ENCODE assay signal across 14 cellular contexts in the genomic region with DNA sequence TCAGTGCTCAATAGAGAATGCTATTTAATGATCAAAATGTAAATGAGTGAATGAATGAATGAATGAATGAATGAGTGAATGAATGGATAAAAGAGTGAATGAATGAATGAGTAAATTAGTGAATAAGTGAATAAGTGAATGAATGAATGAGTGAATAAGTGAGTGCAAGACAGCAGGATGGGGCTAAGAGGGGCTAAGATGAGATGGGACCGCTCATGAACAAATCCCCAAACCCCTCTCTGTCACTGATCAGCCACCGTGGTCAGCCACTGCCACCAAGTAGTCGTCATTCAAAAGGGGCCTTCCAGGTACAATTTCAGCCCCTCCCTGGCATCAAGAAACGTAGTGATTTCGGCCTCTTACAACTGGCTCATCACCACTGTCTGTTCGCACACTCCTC.
DNase-seq lines count a peak whose midpoint lies in the region; ATAC-seq and TF ChIP-seq lines count a peak whose summit lies in the region.
"Had no signal": no experiment of that assay in that cellular context is flagged by ENCODE, and none has a peak within 500 bp of the region (broad histone marks: within the 10 kb centered on the region; RNA-seq: fewer than 3 reads in every experiment).

No MANE protein-coding gene starts in this region.

- no peak for TF ChIP-seq POLR2A in breast epithelium (IDR thresholded peaks at IDR 0.05)

- no peaks in the 10 kb centered on the region for H3K27me3 Mint-ChIP-seq in MCF 10A (ENCODE audit: insufficient read depth, unreplicated experiment)
- H3K27me3 Mint-ChIP-seq in T-helper 2 cell treated with Interferon-gamma antibody and Interleukin-4, amounts not matched to agents 5 μg/mL and 100 μg/mL, for 36 hours (ENCODE audit: low read depth), result no peaks in the 10 kb centered on the region

- H3K36me3 ChIP-seq in breast epithelium, result no peaks in the 10 kb centered on the region
- H3K36me3 ChIP-seq in GM23248 (ENCODE audit: low read depth), result no peaks in the 10 kb centered on the region
- H3K36me3 ChIP-seq: heart right ventricle had no signal

- no TSS peak for BruUV-seq in MCF 10A (replicated peaks; lab: Mats Ljungman, UMichigan)

- intact Hi-C loops in MCF 10A (cut with micrococcal nuclease), result loop anchor here (1.0 to 10.0 kb wide), 5 partner anchors 74 to 1216 kb away; no protein-coding TSS in a partner anchor
- intact Hi-C loops in breast epithelium (cut with DNase I; ENCODE audit: low total_unique reads), result no loop called here

- no peaks in the 10 kb centered on the region for H3K9me2 ChIP-seq in GM23248 (ENCODE audit: insufficient read depth)

- no peak overlapping the region for H3K27ac Mint-ChIP-seq in MCF 10A (ENCODE audit: low read depth, unreplicated experiment)
- H3K27ac Mint-ChIP-seq in T-helper 2 cell treated with Interferon-gamma antibody and Interleukin-4, amounts not matched to agents 5 μg/mL and 100 μg/mL, for 36 hours, result peak overlapping the region; percentile 90

- H3K4me1 ChIP-seq in breast epithelium (no peaks in the 10 kb centered on the region), GM23248 (ENCODE audit: insufficient read depth) (no peaks in the 10 kb centered on the region; the same call in 1 of the 2 replicates)

- H3K27ac ChIP-seq in breast epithelium (no peak overlapping the region), caudate nucleus (ENCODE audit: low read depth, low read length) (peak overlapping the region; percentile 70), GM23248 (no peak overlapping the region)

- peaks cover 13% of the 10 kb centered on the region for H3K4me1 Mint-ChIP-seq in MCF 10A (ENCODE audit: insufficient read depth, unreplicated experiment)
- peaks cover 91% of the 10 kb centered on the region for H3K4me1 Mint-ChIP-seq in T-helper 2 cell treated with Interferon-gamma antibody and Interleukin-4, amounts not matched to agents 5 μg/mL and 100 μg/mL, for 36 hours (ENCODE audit: low read depth)

- H3K9me3 ChIP-seq in breast epithelium (no peaks in the 10 kb centered on the region), GM23248 (ENCODE audit: low read depth) (no peaks in the 10 kb centered on the region)
- H3K9me3 ChIP-seq: heart right ventricle had no signal

- in situ Hi-C loops in GM23248 (cut with MboI), result no loop called here

- ATAC-seq in HG03097 (IDR thresholded peaks at IDR 0.05; ENCODE audit: low FRiP score, unreplicated experiment), result no peak
- no peak for ATAC-seq in GM19467 (IDR thresholded peaks at IDR 0.05; ENCODE audit: unreplicated experiment)

- TF ChIP-seq CTCF in MCF 10A (IDR thresholded peaks at IDR 0.05; ENCODE audit: unreplicated experiment) (no peak), breast epithelium (IDR thresholded peaks at IDR 0.05) (no peak)

- H3K4me2 ChIP-seq in GM23248 (ENCODE audit: unreplicated experiment), result no peak overlapping the region

- H2AFZ ChIP-seq in GM23248, result no peak overlapping the region

- CTCF ChIA-PET in MCF 10A (lab: Yijun Ruan, JAX), result no interaction called here

- H4K20me1 ChIP-seq in GM23248 (ENCODE audit: insufficient read depth), result no peaks in the 10 kb centered on the region

- H3F3A ChIP-seq in GM23248 (ENCODE audit: insufficient read depth), result no peaks in the 10 kb centered on the region

- no peaks in the 10 kb centered on the region for H3K79me2 ChIP-seq in GM23248 (ENCODE audit: insufficient read depth)

- POLR2A ChIA-PET in MCF 10A (lab: Yijun Ruan, JAX), result interaction anchor here (0.6 kb wide), 1 partner anchor 1038 kb away, joined by 4 read pairs; no protein-coding TSS in a partner anchor

- DNase-seq in MCF 10A (ENCODE audit: unreplicated experiment) (no peak), breast epithelium (ENCODE audit: low spot score in 2 of 2) (no peak), caudate nucleus (lab: John Stamatoyannopoulos, UW) (no peak), GM23248 (no peak), SHP77 treated with DMSO at 0.1 percent for 48 hours (lab: John Stamatoyannopoulos, UW) (no peak)
- no peak for DNase-seq in T-helper 2 cell treated with Interferon-gamma antibody and Interleukin-4, amounts not matched to agents 5 μg/mL and 100 μg/mL, for 36 hours (ENCODE audit: low spot score)
- DNase-seq: effector CD8-positive, alpha-beta T cell; heart right ventricle; NCI-H1436 treated with DMSO at 0.1 percent for 48 hours; NK-92 treated with Interleukin-12 subunit alpha and Interleukin-12 subunit beta, amount 100 ng/mL, for 24 hours; SIG-M5; T1000 had no signal

- H3K4me3 Mint-ChIP-seq in MCF 10A (ENCODE audit: unreplicated experiment), result peak overlapping the region; percentile 72
- H3K4me3 Mint-ChIP-seq in T-helper 2 cell treated with Interferon-gamma antibody and Interleukin-4, amounts not matched to agents 5 μg/mL and 100 μg/mL, for 36 hours, result peak overlapping the region; percentile 86

- H3K36me3 Mint-ChIP-seq in MCF 10A (ENCODE audit: insufficient read depth, unreplicated experiment), result no peaks in the 10 kb centered on the region
- peaks cover 59% of the 10 kb centered on the region for H3K36me3 Mint-ChIP-seq in T-helper 2 cell treated with Interferon-gamma antibody and Interleukin-4, amounts not matched to agents 5 μg/mL and 100 μg/mL, for 36 hours (ENCODE audit: low read depth)

- H3K27me3 ChIP-seq in breast epithelium (no peaks in the 10 kb centered on the region), GM23248 (replicated peaks; ENCODE audit: insufficient read depth) (peaks cover 23% of the 10 kb centered on the region; the same call in 1 of the 2 replicates)

- H3K9me3 Mint-ChIP-seq in MCF 10A (ENCODE audit: unreplicated experiment), result no peaks in the 10 kb centered on the region
- H3K9me3 Mint-ChIP-seq in T-helper 2 cell treated with Interferon-gamma antibody and Interleukin-4, amounts not matched to agents 5 μg/mL and 100 μg/mL, for 36 hours, result no peaks in the 10 kb centered on the region

- 79 to 82% methylated on average over 6 of the region's 6 CpGs for WGBS in GM23248 (ENCODE audit: low coverage in 1 of 2, low lambda C conversion rate in 2 of 2, missing lambda C conversion rate in 2 of 2), 2 experiments

- H3K4me3 ChIP-seq in breast epithelium, result peak overlapping the region in 1 of 3 donors; percentile 65
- H3K4me3 ChIP-seq in GM23248, result no peak overlapping the region

- H3K9ac ChIP-seq in GM23248, result no peak overlapping the region
